In the genomic region with DNA sequence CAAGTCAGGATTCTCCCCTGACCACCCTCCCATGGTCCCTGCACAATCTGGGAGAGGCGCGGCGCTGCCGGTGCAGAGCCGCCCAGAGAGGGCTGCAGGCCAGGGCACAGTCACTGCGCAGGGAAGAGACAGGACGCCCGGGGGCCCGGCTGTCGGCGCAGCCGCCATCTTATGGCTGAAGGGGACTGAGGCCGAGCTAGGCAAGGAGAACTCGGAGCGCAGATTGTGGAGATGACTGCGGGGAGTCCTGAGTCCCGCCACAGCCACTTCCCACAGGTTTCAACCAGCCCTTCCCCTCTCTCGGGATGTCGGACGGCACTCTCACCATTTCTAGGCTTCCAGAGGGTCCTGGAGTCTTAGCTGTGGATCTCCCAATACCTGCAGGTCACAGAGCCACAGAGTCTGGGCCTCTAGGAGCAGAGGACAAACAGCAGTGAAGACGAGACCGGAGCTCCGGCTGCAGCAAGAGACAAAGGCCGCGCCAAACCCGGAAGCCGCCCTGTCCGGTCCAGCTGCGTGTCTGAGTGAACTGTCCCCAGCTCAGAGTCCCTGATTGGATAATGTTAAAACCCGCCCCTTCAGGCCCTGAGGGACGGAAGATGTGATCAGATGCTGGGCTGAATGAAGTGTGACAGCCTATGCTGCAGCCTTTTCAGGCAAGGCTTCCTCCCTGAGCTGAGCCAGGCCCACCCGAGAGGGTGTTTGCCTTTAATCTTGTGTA, we compare ENCODE assay signal across 8 cellular contexts. TPM values are rescaled to one million over a fixed set of nuclear protein-coding genes. Genes with fewer than 3 reads are reported as not detected.
A peak's percentile ranks its signal among the peaks of the same experiment; 100 is the strongest.
DNase-seq lines count a peak whose midpoint lies in the region; ATAC-seq and TF ChIP-seq lines count a peak whose summit lies in the region.

A gene (minus strand): TSS at position 526 of the 721 bp plus-strand sequence. CDS start 198 bp downstream, at position 328.

- H3K9me3 Mint-ChIP-seq in chondrocyte (ENCODE audit: low read depth): peaks cover 13% of the 10 kb centered on the region

- TF ChIP-seq CTCF in AG09319 (IDR thresholded peaks at IDR 0.05; ENCODE audit: low read depth, low read length): no peak
- no peak for TF ChIP-seq CTCF in chondrocyte (IDR thresholded peaks at IDR 0.05)

- H3K36me3 Mint-ChIP-seq in chondrocyte (ENCODE audit: low read depth): peaks cover 18% of the 10 kb centered on the region

- H3K4me3 Mint-ChIP-seq in chondrocyte (ENCODE audit: unreplicated experiment): peak within 1 kb of the TSS; percentile 100

- peaks cover 28% of the 10 kb centered on the region for H3K4me1 Mint-ChIP-seq in chondrocyte (ENCODE audit: low read depth)

- ATAC-seq in GM19035 (IDR thresholded peaks at IDR 0.05; ENCODE audit: unreplicated experiment): peak; percentile 99
- peak; percentile 99 for ATAC-seq in HG03354 (IDR thresholded peaks at IDR 0.05; ENCODE audit: poor library complexity, severe bottlenecking, unreplicated experiment)

- H3K27me3 Mint-ChIP-seq in chondrocyte (ENCODE audit: low read depth): no peaks in the 10 kb centered on the region

- H3K27ac Mint-ChIP-seq in chondrocyte (ENCODE audit: unreplicated experiment): peak within 1 kb of the TSS; percentile 100

- DNase-seq in AG09319 (ENCODE audit: extremely low read depth, low read depth): peak; percentile 60
- peak; percentile 87 for DNase-seq in NCI-H460 (ENCODE audit: extremely low read depth, low read depth)
- DNase-seq in activated CD4-positive, alpha-beta T cell treated with anti-CD3 and anti-CD28 coated beads for 24 hours (ENCODE audit: low read depth in 2 of 2): peak; percentile 59 to 60
- DNase-seq in chondrocyte (ENCODE audit: low spot score): peak; percentile 92
- DNase-seq in kidney tubule cell (ENCODE audit: low spot score): peak; percentile 94
- peak; percentile 34 to 74 (median 50) for DNase-seq in stimulated activated CD4-positive, alpha-beta T cell treated with anti-CD3 and anti-CD28 coated beads, Interleukin-1b, Interleukin-23, amount 100 ng/mL, for 24 hours (ENCODE audit: low read depth in 4 of 4, low spot score in 1 of 4)

RNA-seq across cellular contexts. Expression of the gene that starts here (rescaled TPM):
- total RNA-seq in NCI-H460 (2014; rRNA removed; shearing (Covaris generic)): 3.7 and 6.6 TPM in 2 replicates
- 2.4 and 2.5 TPM in 2 replicates for polyA plus RNA-seq in NCI-H460 (2014; cell fraction: nucleus; rRNA removed)
- total RNA-seq in chondrocyte: 7.5 to 12.8 TPM (median 8.7 TPM) in 3 replicates

Comparison
In these comparisons a context has a peak if more than half of its experiments do, and no peak if none do; other contexts are left out.
1. Peak in every context shown above with its lines: DNase-seq and ATAC-seq.